ENCODE assay signal across 8 cellular contexts in the genomic region with DNA sequence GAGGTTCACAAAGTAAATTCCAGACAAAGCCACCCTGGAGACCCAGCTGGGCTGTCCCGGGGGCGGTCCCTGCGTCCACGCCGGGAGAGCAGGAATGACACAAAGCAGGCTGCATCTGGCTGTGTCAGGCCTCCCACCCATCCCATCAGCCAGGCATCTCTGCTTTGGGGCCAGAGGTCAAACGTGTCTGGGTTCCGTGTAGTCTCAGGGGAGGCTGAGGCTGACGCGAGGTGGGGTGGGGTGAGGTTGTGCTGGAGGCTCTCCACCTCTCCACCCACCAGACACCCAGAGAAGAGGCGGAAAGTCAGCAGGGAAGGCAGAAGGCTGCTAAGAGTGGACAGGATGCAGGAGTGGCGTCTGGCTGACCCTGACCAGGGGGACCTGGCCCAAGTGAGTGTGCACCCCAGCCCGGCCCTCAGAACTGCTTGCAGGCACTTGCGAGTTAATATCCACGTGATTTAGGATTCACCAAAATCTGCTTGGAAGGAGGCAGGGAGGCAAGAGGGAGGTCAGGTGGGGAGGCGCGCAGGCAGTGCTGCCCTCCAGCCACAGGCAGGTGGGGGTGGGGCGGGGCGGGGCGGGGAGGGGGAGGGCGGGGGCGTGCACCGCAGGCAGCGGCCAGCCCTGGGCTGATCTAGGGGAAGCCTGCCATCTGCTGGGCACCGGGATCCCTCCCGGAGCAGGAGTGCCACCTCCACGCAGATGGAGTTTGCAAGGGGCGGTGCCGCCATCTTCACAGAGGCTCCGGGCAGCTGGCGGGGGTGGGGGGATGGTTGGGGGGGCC. TPM values are rescaled to one million over a fixed set of nuclear protein-coding genes. Genes with fewer than 3 reads are reported as not detected.
DNase-seq lines count a peak whose midpoint lies in the region; ATAC-seq and TF ChIP-seq lines count a peak whose summit lies in the region.

No MANE protein-coding gene starts in this region.

- no peaks in the 10 kb centered on the region for H3K9me3 ChIP-seq in psoas muscle
- H3K9me3 ChIP-seq in vagina = no peaks in the 10 kb centered on the region

- peak; percentile 50 for TF ChIP-seq CTCF in psoas muscle (IDR thresholded peaks at IDR 0.05)
- TF ChIP-seq CTCF in vagina (IDR thresholded peaks at IDR 0.05) = peak in 1 of 3 experiments; percentile 81

- POLR2A ChIA-PET in T-cell (lab: Charles Lee) = interaction anchor here in 1 of 2 donors (0.7 kb wide), 1 partner anchor 16 kb away, joined by 3 read pairs; no protein-coding TSS in a partner anchor

- peaks cover 0 to 56% (median 4%) of the 10 kb centered on the region in 3 donors for H3K27me3 ChIP-seq in psoas muscle (ENCODE audit: insufficient read depth in 3 of 3, low read length in 2 of 3)
- no peaks in the 10 kb centered on the region for H3K27me3 ChIP-seq in vagina

- peak overlapping the region; percentile 74 to 87 (median 79) for H3K4me3 Mint-ChIP-seq in T-cell

- TF ChIP-seq POLR2A in vagina (IDR thresholded peaks at IDR 0.05) = no peak

- DNase-seq in ELR (ENCODE audit: low read depth) = peak; percentile 88
- DNase-seq in NCI-H1105 treated with DMSO at 0.1 percent for 48 hours (lab: John Stamatoyannopoulos, UW) = peak; percentile 78
- peak; percentile 65 to 87 (median 78) for DNase-seq in T-cell
- DNase-seq in activated naive CD8-positive, alpha-beta T cell treated with anti-CD3 and anti-CD28 coated beads, Interleukin-2, amount 50 U/mL, for 16 hours (ENCODE audit: low read depth, low spot score) = peak; percentile 57
- DNase-seq in left cardiac atrium = peak; percentile 87
- peak; percentile 78 to 87 for DNase-seq in psoas muscle
- no peak for DNase-seq in vagina (ENCODE audit: extremely low spot score in 2 of 2)

- ATAC-seq in T-cell (replicated peaks in 1 of 4) (peak; percentile 93 to 97 (median 95)), left cardiac atrium (peak; percentile 84 to 90), psoas muscle (peak; percentile 83 to 90 (median 88)), HG03432 (IDR thresholded peaks at IDR 0.05; ENCODE audit: unreplicated experiment) (no peak)

- WGBS in psoas muscle, 3 donors = 39 to 53% (median 45%) methylated on average over 20 to 30 of the region's 30 CpGs

- intact Hi-C loops in left cardiac atrium (cut with DNase I) (loop anchor here (5.0 kb wide), 3 partner anchors 199 to 244 kb away; no protein-coding TSS in a partner anchor), psoas muscle (cut with DNase I) (loop anchor here (2.0 to 10.0 kb wide), 7 partner anchors 147 to 249 kb away; no protein-coding TSS in a partner anchor), vagina (cut with DNase I) (loop anchor here (10.0 kb wide), 3 partner anchors 147 to 247 kb away; a partner anchor contains a TSS)

- peak overlapping the region; percentile 28 for H3K4me3 ChIP-seq in psoas muscle
- peak overlapping the region; percentile 36 to 56 for H3K4me3 ChIP-seq in vagina

- peaks cover 35 to 45% (median 37%) of the 10 kb centered on the region in 3 donors for H3K4me1 Mint-ChIP-seq in T-cell

- no peaks in the 10 kb centered on the region for H3K36me3 Mint-ChIP-seq in T-cell

- H3K27me3 Mint-ChIP-seq in T-cell = no peaks in the 10 kb centered on the region

- H3K27ac ChIP-seq in psoas muscle (no peak overlapping the region), vagina (peak overlapping the region; percentile 79)

- H3K4me1 ChIP-seq in psoas muscle (no peaks in the 10 kb centered on the region), vagina (peaks cover 61% of the 10 kb centered on the region)

- peak overlapping the region in 1 of 2 donors; percentile 52 for H3K27ac Mint-ChIP-seq in T-cell

- CTCF ChIA-PET in T-cell (lab: Charles Lee) = interaction anchor here in 1 of 2 donors (1.3 kb wide), 1 partner anchor 17 kb away, joined by 3 read pairs; no protein-coding TSS in a partner anchor

- H3K9me3 Mint-ChIP-seq in T-cell = no peaks in the 10 kb centered on the region

- H3K36me3 ChIP-seq in psoas muscle (ENCODE audit: insufficient read depth in 1 of 2, low read depth in 1 of 2) (no peaks in the 10 kb centered on the region), vagina (no peaks in the 10 kb centered on the region)

RNA-seq across cellular contexts. Expression of a gene that starts 44.3 kb away (rescaled TPM):
- total RNA-seq in T-cell (1 to 10 TPM; 1.9 to 6.1 (median 3.4) TPM), left cardiac atrium (10 to 100 TPM; 29.9 to 30.9 TPM), psoas muscle (10 to 100 TPM in 2 of 4 donors, 1 to 10 TPM in 2; 6.5 to 11.4 (median 8.7) TPM), vagina (18.2 TPM)
- 1 to 10 TPM; 1.7 to 6.4 (median 3.2) TPM for polyA plus RNA-seq in psoas muscle

RNA-seq across cellular contexts. Expression of a gene that starts 45.1 kb away (rescaled TPM):
- total RNA-seq in T-cell (1 to 10 TPM in 4 of 5 donors, under 1 TPM in 1; 0.70 to 3.1 (median 1.4) TPM), left cardiac atrium (1 to 10 TPM; 5.9 to 9.8 TPM), psoas muscle (1 to 10 TPM in 3 of 4 donors, under 1 TPM in 1; 0.71 to 1.9 (median 1.7) TPM), vagina (9.3 TPM)
- polyA plus RNA-seq in psoas muscle = 1 to 10 TPM in 2 of 3 donors, under 1 TPM in 1; 0.51 to 1.4 (median 1.2) TPM

Comparison
In these comparisons a context has a peak if more than half of its experiments do, and no peak if none do; other contexts are left out.
1. DNase-seq: peak in ELR (single experiment), NCI-H1105 treated with DMSO at 0.1 percent for 48 hours (single experiment), T-cell (34 of 34), activated naive CD8-positive, alpha-beta T cell treated with anti-CD3 and anti-CD28 coated beads, Interleukin-2, amount 50 U/mL, for 16 hours (single experiment), left cardiac atrium (single experiment) and psoas muscle (2 of 2); none in vagina (0 of 2).